Comparison of ENCODE assay signal across 1 cellular context in genomic region chr20:14295238-14295637, GRCh38.
TF ChIP-seq lines count a peak whose summit lies in the region.

No MANE protein-coding gene starts in this region.

TF ChIP-seq in GM23338, 12 proteins besides CTCF, POLR2A, EP300 and RAD21 (continued from another document):
- TF ChIP-seq, protein P1, sequence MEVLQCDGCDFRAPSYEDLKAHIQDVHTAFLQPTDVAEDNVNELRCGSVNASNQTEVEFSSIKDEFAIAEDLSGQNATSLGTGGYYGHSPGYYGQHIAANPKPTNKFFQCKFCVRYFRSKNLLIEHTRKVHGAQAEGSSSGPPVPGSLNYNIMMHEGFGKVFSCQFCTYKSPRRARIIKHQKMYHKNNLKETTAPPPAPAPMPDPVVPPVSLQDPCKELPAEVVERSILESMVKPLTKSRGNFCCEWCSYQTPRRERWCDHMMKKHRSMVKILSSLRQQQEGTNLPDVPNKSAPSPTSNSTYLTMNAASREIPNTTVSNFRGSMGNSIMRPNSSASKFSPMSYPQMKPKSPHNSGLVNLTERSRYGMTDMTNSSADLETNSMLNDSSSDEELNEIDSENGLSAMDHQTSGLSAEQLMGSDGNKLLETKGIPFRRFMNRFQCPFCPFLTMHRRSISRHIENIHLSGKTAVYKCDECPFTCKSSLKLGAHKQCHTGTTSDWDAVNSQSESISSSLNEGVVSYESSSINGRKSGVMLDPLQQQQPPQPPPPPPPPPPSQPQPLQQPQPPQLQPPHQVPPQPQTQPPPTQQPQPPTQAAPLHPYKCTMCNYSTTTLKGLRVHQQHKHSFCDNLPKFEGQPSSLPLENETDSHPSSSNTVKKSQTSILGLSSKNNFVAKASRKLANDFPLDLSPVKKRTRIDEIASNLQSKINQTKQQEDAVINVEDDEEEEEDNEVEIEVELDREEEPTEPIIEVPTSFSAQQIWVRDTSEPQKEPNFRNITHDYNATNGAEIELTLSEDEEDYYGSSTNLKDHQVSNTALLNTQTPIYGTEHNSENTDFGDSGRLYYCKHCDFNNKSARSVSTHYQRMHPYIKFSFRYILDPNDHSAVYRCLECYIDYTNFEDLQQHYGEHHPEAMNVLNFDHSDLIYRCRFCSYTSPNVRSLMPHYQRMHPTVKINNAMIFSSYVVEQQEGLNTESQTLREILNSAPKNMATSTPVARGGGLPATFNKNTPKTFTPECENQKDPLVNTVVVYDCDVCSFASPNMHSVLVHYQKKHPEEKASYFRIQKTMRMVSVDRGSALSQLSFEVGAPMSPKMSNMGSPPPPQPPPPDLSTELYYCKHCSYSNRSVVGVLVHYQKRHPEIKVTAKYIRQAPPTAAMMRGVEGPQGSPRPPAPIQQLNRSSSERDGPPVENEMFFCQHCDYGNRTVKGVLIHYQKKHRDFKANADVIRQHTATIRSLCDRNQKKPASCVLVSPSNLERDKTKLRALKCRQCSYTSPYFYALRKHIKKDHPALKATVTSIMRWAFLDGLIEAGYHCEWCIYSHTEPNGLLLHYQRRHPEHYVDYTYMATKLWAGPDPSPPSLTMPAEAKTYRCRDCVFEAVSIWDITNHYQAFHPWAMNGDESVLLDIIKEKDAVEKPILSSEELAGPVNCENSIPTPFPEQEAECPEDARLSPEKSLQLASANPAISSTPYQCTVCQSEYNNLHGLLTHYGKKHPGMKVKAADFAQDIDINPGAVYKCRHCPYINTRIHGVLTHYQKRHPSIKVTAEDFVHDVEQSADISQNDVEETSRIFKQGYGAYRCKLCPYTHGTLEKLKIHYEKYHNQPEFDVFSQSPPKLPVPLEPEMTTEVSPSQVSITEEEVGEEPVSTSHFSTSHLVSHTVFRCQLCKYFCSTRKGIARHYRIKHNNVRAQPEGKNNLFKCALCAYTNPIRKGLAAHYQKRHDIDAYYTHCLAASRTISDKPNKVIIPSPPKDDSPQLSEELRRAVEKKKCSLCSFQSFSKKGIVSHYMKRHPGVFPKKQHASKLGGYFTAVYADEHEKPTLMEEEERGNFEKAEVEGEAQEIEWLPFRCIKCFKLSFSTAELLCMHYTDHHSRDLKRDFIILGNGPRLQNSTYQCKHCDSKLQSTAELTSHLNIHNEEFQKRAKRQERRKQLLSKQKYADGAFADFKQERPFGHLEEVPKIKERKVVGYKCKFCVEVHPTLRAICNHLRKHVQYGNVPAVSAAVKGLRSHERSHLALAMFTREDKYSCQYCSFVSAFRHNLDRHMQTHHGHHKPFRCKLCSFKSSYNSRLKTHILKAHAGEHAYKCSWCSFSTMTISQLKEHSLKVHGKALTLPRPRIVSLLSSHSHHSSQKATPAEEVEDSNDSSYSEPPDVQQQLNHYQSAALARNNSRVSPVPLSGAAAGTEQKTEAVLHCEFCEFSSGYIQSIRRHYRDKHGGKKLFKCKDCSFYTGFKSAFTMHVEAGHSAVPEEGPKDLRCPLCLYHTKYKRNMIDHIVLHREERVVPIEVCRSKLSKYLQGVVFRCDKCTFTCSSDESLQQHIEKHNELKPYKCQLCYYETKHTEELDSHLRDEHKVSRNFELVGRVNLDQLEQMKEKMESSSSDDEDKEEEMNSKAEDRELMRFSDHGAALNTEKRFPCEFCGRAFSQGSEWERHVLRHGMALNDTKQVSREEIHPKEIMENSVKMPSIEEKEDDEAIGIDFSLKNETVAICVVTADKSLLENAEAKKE (CRISPR knock-in tag; IDR thresholded peaks at IDR 0.05), result no peak
- TF ChIP-seq POLR2AphosphoS5 (IDR thresholded peaks at IDR 0.05; ENCODE audit: low read depth) (no peak), ZNF114 (CRISPR knock-in tag; IDR thresholded peaks at IDR 0.05) (no peak)
- TF ChIP-seq, protein P2, sequence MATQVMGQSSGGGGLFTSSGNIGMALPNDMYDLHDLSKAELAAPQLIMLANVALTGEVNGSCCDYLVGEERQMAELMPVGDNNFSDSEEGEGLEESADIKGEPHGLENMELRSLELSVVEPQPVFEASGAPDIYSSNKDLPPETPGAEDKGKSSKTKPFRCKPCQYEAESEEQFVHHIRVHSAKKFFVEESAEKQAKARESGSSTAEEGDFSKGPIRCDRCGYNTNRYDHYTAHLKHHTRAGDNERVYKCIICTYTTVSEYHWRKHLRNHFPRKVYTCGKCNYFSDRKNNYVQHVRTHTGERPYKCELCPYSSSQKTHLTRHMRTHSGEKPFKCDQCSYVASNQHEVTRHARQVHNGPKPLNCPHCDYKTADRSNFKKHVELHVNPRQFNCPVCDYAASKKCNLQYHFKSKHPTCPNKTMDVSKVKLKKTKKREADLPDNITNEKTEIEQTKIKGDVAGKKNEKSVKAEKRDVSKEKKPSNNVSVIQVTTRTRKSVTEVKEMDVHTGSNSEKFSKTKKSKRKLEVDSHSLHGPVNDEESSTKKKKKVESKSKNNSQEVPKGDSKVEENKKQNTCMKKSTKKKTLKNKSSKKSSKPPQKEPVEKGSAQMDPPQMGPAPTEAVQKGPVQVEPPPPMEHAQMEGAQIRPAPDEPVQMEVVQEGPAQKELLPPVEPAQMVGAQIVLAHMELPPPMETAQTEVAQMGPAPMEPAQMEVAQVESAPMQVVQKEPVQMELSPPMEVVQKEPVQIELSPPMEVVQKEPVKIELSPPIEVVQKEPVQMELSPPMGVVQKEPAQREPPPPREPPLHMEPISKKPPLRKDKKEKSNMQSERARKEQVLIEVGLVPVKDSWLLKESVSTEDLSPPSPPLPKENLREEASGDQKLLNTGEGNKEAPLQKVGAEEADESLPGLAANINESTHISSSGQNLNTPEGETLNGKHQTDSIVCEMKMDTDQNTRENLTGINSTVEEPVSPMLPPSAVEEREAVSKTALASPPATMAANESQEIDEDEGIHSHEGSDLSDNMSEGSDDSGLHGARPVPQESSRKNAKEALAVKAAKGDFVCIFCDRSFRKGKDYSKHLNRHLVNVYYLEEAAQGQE (IDR thresholded peaks at IDR 0.05; ENCODE audit: unreplicated experiment), result no peak
TF ChIP-seq in GM23338: peak in this region for 0.
